ENCODE assay signal across 16 cellular contexts in genomic region chr18:55651236-55651635, GRCh38.
"Had no signal": no experiment of that assay in that cellular context is flagged by ENCODE, and none has a peak within 500 bp of the region (broad histone marks: within the 10 kb centered on the region; RNA-seq: fewer than 3 reads in every experiment).

No MANE protein-coding gene starts in this region.

- H3K36me3 ChIP-seq: ascending aorta, lower lobe of right lung, thyroid gland had no signal

- FAIRE-seq: urothelium cell line had no signal

- H3K27me3 ChIP-seq: ascending aorta, thyroid gland had no signal

- H3K4me1 ChIP-seq: ascending aorta, lower lobe of right lung, thyroid gland had no signal

- H3K27ac ChIP-seq: ascending aorta, lower lobe of right lung, thyroid gland had no signal

- H3K9me3 ChIP-seq: ascending aorta, lower lobe of right lung, thyroid gland had no signal

- H3K4me3 ChIP-seq: ascending aorta, lower lobe of right lung, thyroid gland had no signal

- DNase-seq: activated CD4-positive, alpha-beta T cell treated with anti-CD3 and anti-CD28 coated beads, Interleukin-2, amount 50 U/mL, for 1 hour; activated CD8-positive, alpha-beta memory T cell treated with anti-CD3 and anti-CD28 coated beads, Interleukin-2, amount 50 U/mL, for 4 hours; activated naive CD4-positive, alpha-beta T cell treated with anti-CD3 and anti-CD28 coated beads for 36 hours; activated T-cell treated with anti-CD3 and anti-CD28 coated beads, Interleukin-2, amount 50 U/mL, for 4 hours; effector CD8-positive, alpha-beta T cell; foreskin melanocyte; glutamatergic neuron; hippocampal formation; lower lobe of right lung; retina; stimulated activated naive B cell treated with anti-CD40 and anti-IgM and Interleukin-4, amounts not matched to agents 10 μg/mL and 1 μg/mL and 100 μg/mL, for 72 hours; T1000; thyroid gland had no signal

- ATAC-seq: activated CD4-positive, CD25-positive, alpha-beta regulatory T cell treated with anti-CD3 and anti-CD28 coated beads, Interleukin-2, amount 50 U/mL, for 24 hours; activated T-cell treated with anti-CD3 and anti-CD28 coated beads, Interleukin-2, amount 50 U/mL, for 4 hours; lower lobe of right lung; stimulated activated naive B cell treated with anti-CD40 and anti-IgM and Interleukin-4, amounts not matched to agents 10 μg/mL and 1 μg/mL and 100 μg/mL, for 72 hours had no signal
